14 cellular contexts compared by ENCODE assay signal in genomic region chr1:52426391-52426790, GRCh38. TPM values are rescaled to one million over a fixed set of nuclear protein-coding genes. Genes with fewer than 3 reads are reported as not detected.
DNase-seq lines count a peak whose midpoint lies in the region; ATAC-seq and TF ChIP-seq lines count a peak whose summit lies in the region.
"Had no signal": no experiment of that assay in that cellular context is flagged by ENCODE, and none has a peak within 500 bp of the region (broad histone marks: within the 10 kb centered on the region; RNA-seq: fewer than 3 reads in every experiment).

No MANE protein-coding gene starts in this region.

- no peaks in the 10 kb centered on the region for H3K27me3 ChIP-seq in RWPE2 (ENCODE audit: insufficient read depth, poor library complexity, severe bottlenecking)

- H3K4me3 Mint-ChIP-seq in activated CD4-positive, alpha-beta T cell treated with anti-CD3 and anti-CD28 coated beads, Interleukin-2, amount 10 ng/mL, durations not matched to agents 24 days and 14 days, result no peak overlapping the region
- no peak overlapping the region for H3K4me3 Mint-ChIP-seq in osteocyte (ENCODE audit: unreplicated experiment)
- H3K4me3 Mint-ChIP-seq in activated T-helper 1 cell treated with anti-CD3 and anti-CD28 coated beads, Interleukin-12 subunit alpha, Interleukin-12 subunit beta, Interleukin-2, Interleukin-4 antibody, amounts not matched to agents 30 ng/mL and 10 ng/mL and 1 ng/mL, durations not matched to agents 14 hours and 24 hours and 36 hours, result no peak overlapping the region
- no peak overlapping the region for H3K4me3 Mint-ChIP-seq in endothelial cell (ENCODE audit: unreplicated experiment)
- H3K4me3 Mint-ChIP-seq: H9, IgD-negative memory B cell had no signal

- peak overlapping the region; percentile 62 for H3K27ac Mint-ChIP-seq in activated CD4-positive, alpha-beta T cell treated with anti-CD3 and anti-CD28 coated beads, Interleukin-2, amount 10 ng/mL, durations not matched to agents 24 days and 14 days
- peak overlapping the region; percentile 48 for H3K27ac Mint-ChIP-seq in osteocyte (ENCODE audit: unreplicated experiment)
- H3K27ac Mint-ChIP-seq in activated T-helper 1 cell treated with anti-CD3 and anti-CD28 coated beads, Interleukin-12 subunit alpha, Interleukin-12 subunit beta, Interleukin-2, Interleukin-4 antibody, amounts not matched to agents 30 ng/mL and 10 ng/mL and 1 ng/mL, durations not matched to agents 14 hours and 24 hours and 36 hours, result no peak overlapping the region
- no peak overlapping the region for H3K27ac Mint-ChIP-seq in endothelial cell (ENCODE audit: unreplicated experiment)

- intact Hi-C loops in activated CD4-positive, alpha-beta T cell treated with anti-CD3 and anti-CD28 coated beads, Interleukin-2, amount 10 ng/mL, durations not matched to agents 24 days and 14 days (cut with micrococcal nuclease), result no loop called here
- intact Hi-C loops in activated T-helper 1 cell treated with anti-CD3 and anti-CD28 coated beads, Interleukin-12 subunit alpha, Interleukin-12 subunit beta, Interleukin-2, Interleukin-4 antibody, amounts not matched to agents 30 ng/mL and 10 ng/mL and 1 ng/mL, durations not matched to agents 14 hours and 24 hours and 36 hours (cut with micrococcal nuclease), result no loop called here

- H3K36me3 ChIP-seq in RWPE2 (ENCODE audit: low read depth), result peaks cover 55% of the 10 kb centered on the region

- no peak for DNase-seq in activated CD4-positive, alpha-beta T cell treated with anti-CD3 and anti-CD28 coated beads, Interleukin-2, amount 10 ng/mL, durations not matched to agents 24 days and 14 days
- DNase-seq in activated CD4-positive, alpha-beta T cell treated with anti-CD3 and anti-CD28 coated beads for 1 hour, result no peak
- DNase-seq in RWPE2 (ENCODE audit: low spot score) (no peak), epithelial cell of esophagus (ENCODE audit: low read depth) (peak; percentile 71), osteocyte (ENCODE audit: extremely low spot score, unreplicated experiment) (no peak), NCI-H146 (lab: John Stamatoyannopoulos, UW) (no peak), endothelial cell (ENCODE audit: low spot score) (no peak)
- DNase-seq in activated T-helper 1 cell treated with anti-CD3 and anti-CD28 coated beads, Interleukin-12 subunit alpha, Interleukin-12 subunit beta, Interleukin-2, Interleukin-4 antibody, amounts not matched to agents 30 ng/mL and 10 ng/mL and 1 ng/mL, durations not matched to agents 14 hours and 24 hours and 36 hours (ENCODE audit: low spot score), result no peak
- DNase-seq: caudate nucleus, DMS79, H9, NCI-H2081 treated with DMSO at 0.1 percent for 48 hours, small intestine had no signal

- peaks cover 31% of the 10 kb centered on the region for H3K4me1 Mint-ChIP-seq in activated CD4-positive, alpha-beta T cell treated with anti-CD3 and anti-CD28 coated beads, Interleukin-2, amount 10 ng/mL, durations not matched to agents 24 days and 14 days
- H3K4me1 Mint-ChIP-seq in osteocyte (ENCODE audit: unreplicated experiment) (peaks cover 20% of the 10 kb centered on the region), endothelial cell (ENCODE audit: unreplicated experiment) (peaks cover 10% of the 10 kb centered on the region)
- H3K4me1 Mint-ChIP-seq in activated T-helper 1 cell treated with anti-CD3 and anti-CD28 coated beads, Interleukin-12 subunit alpha, Interleukin-12 subunit beta, Interleukin-2, Interleukin-4 antibody, amounts not matched to agents 30 ng/mL and 10 ng/mL and 1 ng/mL, durations not matched to agents 14 hours and 24 hours and 36 hours (ENCODE audit: low read depth), result peaks cover 40% of the 10 kb centered on the region

- H3K27ac ChIP-seq in RWPE2 (ENCODE audit: poor library complexity, severe bottlenecking), result no peak overlapping the region

- H3K4me3 ChIP-seq in RWPE2 (ENCODE audit: severe bottlenecking) (no peak overlapping the region), epithelial cell of esophagus (ENCODE audit: low read length) (no peak overlapping the region)

- no peaks in the 10 kb centered on the region for H3K27me3 Mint-ChIP-seq in activated CD4-positive, alpha-beta T cell treated with anti-CD3 and anti-CD28 coated beads, Interleukin-2, amount 10 ng/mL, durations not matched to agents 24 days and 14 days
- H3K27me3 Mint-ChIP-seq in osteocyte (ENCODE audit: unreplicated experiment), result no peaks in the 10 kb centered on the region
- no peaks in the 10 kb centered on the region for H3K27me3 Mint-ChIP-seq in activated T-helper 1 cell treated with anti-CD3 and anti-CD28 coated beads, Interleukin-12 subunit alpha, Interleukin-12 subunit beta, Interleukin-2, Interleukin-4 antibody, amounts not matched to agents 30 ng/mL and 10 ng/mL and 1 ng/mL, durations not matched to agents 14 hours and 24 hours and 36 hours (ENCODE audit: insufficient read depth)
- no peaks in the 10 kb centered on the region for H3K27me3 Mint-ChIP-seq in endothelial cell (ENCODE audit: unreplicated experiment)
- H3K27me3 Mint-ChIP-seq: IgD-negative memory B cell had no signal

- TF ChIP-seq CTCF in RWPE2 (IDR thresholded peaks at IDR 0.05; ENCODE audit: poor library complexity, severe bottlenecking) (no peak), epithelial cell of esophagus (IDR thresholded peaks at IDR 0.05; ENCODE audit: insufficient read depth, low read depth, low read length, missing control alignments) (no peak), osteocyte (IDR thresholded peaks at IDR 0.05) (no peak), endothelial cell (IDR thresholded peaks at IDR 0.05; ENCODE audit: unreplicated experiment) (no peak)

- 0 out of 3 replicates have a peak, but pooled peaks have one; percentile 21 for ATAC-seq in RWPE2 (ENCODE audit: low read depth)

- no peaks in the 10 kb centered on the region for H3K9me3 ChIP-seq in RWPE2 (ENCODE audit: severe bottlenecking)

- no peaks in the 10 kb centered on the region for H3K4me1 ChIP-seq in RWPE2 (ENCODE audit: insufficient read depth, poor library complexity, severe bottlenecking)

- no peaks in the 10 kb centered on the region for H3K9me3 Mint-ChIP-seq in activated CD4-positive, alpha-beta T cell treated with anti-CD3 and anti-CD28 coated beads, Interleukin-2, amount 10 ng/mL, durations not matched to agents 24 days and 14 days
- H3K9me3 Mint-ChIP-seq in osteocyte (ENCODE audit: unreplicated experiment) (no peaks in the 10 kb centered on the region), endothelial cell (ENCODE audit: unreplicated experiment) (no peaks in the 10 kb centered on the region)
- H3K9me3 Mint-ChIP-seq in activated T-helper 1 cell treated with anti-CD3 and anti-CD28 coated beads, Interleukin-12 subunit alpha, Interleukin-12 subunit beta, Interleukin-2, Interleukin-4 antibody, amounts not matched to agents 30 ng/mL and 10 ng/mL and 1 ng/mL, durations not matched to agents 14 hours and 24 hours and 36 hours, result no peaks in the 10 kb centered on the region
- H3K9me3 Mint-ChIP-seq: H9, IgD-negative memory B cell had no signal

- peaks cover 51% of the 10 kb centered on the region for H3K36me3 Mint-ChIP-seq in activated CD4-positive, alpha-beta T cell treated with anti-CD3 and anti-CD28 coated beads, Interleukin-2, amount 10 ng/mL, durations not matched to agents 24 days and 14 days (ENCODE audit: low read depth)
- H3K36me3 Mint-ChIP-seq in osteocyte (ENCODE audit: unreplicated experiment) (peaks cover 35% of the 10 kb centered on the region), endothelial cell (ENCODE audit: low read depth, unreplicated experiment) (peaks cover 20% of the 10 kb centered on the region)
- peaks cover 35% of the 10 kb centered on the region for H3K36me3 Mint-ChIP-seq in activated T-helper 1 cell treated with anti-CD3 and anti-CD28 coated beads, Interleukin-12 subunit alpha, Interleukin-12 subunit beta, Interleukin-2, Interleukin-4 antibody, amounts not matched to agents 30 ng/mL and 10 ng/mL and 1 ng/mL, durations not matched to agents 14 hours and 24 hours and 36 hours (ENCODE audit: low read depth)

RNA-seq across cellular contexts. Expression of gene PRPF38A, which starts 22.0 kb away (rescaled TPM):
- 106 and 108 TPM in 2 replicates for total RNA-seq in activated CD4-positive, alpha-beta T cell treated with anti-CD3 and anti-CD28 coated beads, Interleukin-2, amount 10 ng/mL, durations not matched to agents 24 days and 14 days
- 35.0 and 35.9 TPM in 2 replicates for total RNA-seq in osteocyte
- total RNA-seq in activated T-helper 1 cell treated with anti-CD3 and anti-CD28 coated beads, Interleukin-12 subunit alpha, Interleukin-12 subunit beta, Interleukin-2, Interleukin-4 antibody, amounts not matched to agents 30 ng/mL and 10 ng/mL and 1 ng/mL, durations not matched to agents 14 hours and 24 hours and 36 hours, result 103 and 105 TPM in 2 replicates
- total RNA-seq in endothelial cell (ENCODE audit: unreplicated experiment), result 61.9 TPM

RNA-seq across cellular contexts. Expression of gene ORC1, which starts 22.2 kb away (rescaled TPM):
- total RNA-seq in activated CD4-positive, alpha-beta T cell treated with anti-CD3 and anti-CD28 coated beads, Interleukin-2, amount 10 ng/mL, durations not matched to agents 24 days and 14 days, result 43.5 and 44.2 TPM in 2 replicates
- total RNA-seq in osteocyte (1.9 and 3.0 TPM in 2 replicates), endothelial cell (ENCODE audit: unreplicated experiment) (4.9 TPM)
- total RNA-seq in activated T-helper 1 cell treated with anti-CD3 and anti-CD28 coated beads, Interleukin-12 subunit alpha, Interleukin-12 subunit beta, Interleukin-2, Interleukin-4 antibody, amounts not matched to agents 30 ng/mL and 10 ng/mL and 1 ng/mL, durations not matched to agents 14 hours and 24 hours and 36 hours, result 39.6 and 40.3 TPM in 2 replicates

Comparison
In these comparisons a context has a peak if more than half of its experiments do, and no peak if none do; other contexts are left out.
1. H3K27ac Mint-ChIP-seq: peak in activated CD4-positive, alpha-beta T cell treated with anti-CD3 and anti-CD28 coated beads, Interleukin-2, amount 10 ng/mL, durations not matched to agents 24 days and 14 days (single experiment) and osteocyte (single experiment); none in activated T-helper 1 cell treated with anti-CD3 and anti-CD28 coated beads, Interleukin-12 subunit alpha, Interleukin-12 subunit beta, Interleukin-2, Interleukin-4 antibody, amounts not matched to agents 30 ng/mL and 10 ng/mL and 1 ng/mL, durations not matched to agents 14 hours and 24 hours and 36 hours (single experiment) and endothelial cell (single experiment).